Comparison of ENCODE assay signal across 8 cellular contexts in genomic region chr19:42034640-42035384, GRCh38. TPM values are rescaled to one million over a fixed set of nuclear protein-coding genes. Genes with fewer than 3 reads are reported as not detected.
DNase-seq lines count a peak whose midpoint lies in the region; ATAC-seq, FAIRE-seq and TF ChIP-seq lines count a peak whose summit lies in the region.
"Not testable (repeated sequence)": the region's sequence is repeated elsewhere in the genome, so short reads cannot be mapped to it uniquely, and the experiment has no call there.

No MANE protein-coding gene starts in this region.

- DNase-seq in DMS153 (lab: John Stamatoyannopoulos, UW) (peak; percentile 21), HT-29 (ENCODE audit: low spot score) (peak; percentile 83), NCI-H524 treated with DMSO at 0.1 percent for 48 hours (lab: John Stamatoyannopoulos, UW) (peak; percentile 43), astrocyte of the hippocampus (ENCODE audit: low read depth, low spot score) (peak; percentile 85), heart right ventricle (peak in 1 of 2 donors; percentile 23), pancreas (peak in 4 of 6 donors; percentile 15 to 40 (median 38))
- peak; percentile 37 to 58 (median 48) for DNase-seq in activated CD4-positive, CD25-positive, alpha-beta regulatory T cell (lab: John Stamatoyannopoulos, UW)
- peak; percentile 75 for DNase-seq in stimulated activated naive CD8-positive, alpha-beta T cell treated with anti-CD3 and anti-CD28 coated beads, Interleukin-15, Interleukin-2, amounts not matched to agents 100 U/mL and 50 U/mL, for 24 hours

- not testable (repeated sequence) for H3K27me3 ChIP-seq in heart right ventricle, pancreas

- TF ChIP-seq CTCF in heart right ventricle (IDR thresholded peaks at IDR 0.05) (peak; percentile 75 to 85 (median 82)), pancreas (IDR thresholded peaks at IDR 0.05) (peak; percentile 61 to 91 (median 80))

- H3K27ac ChIP-seq in heart right ventricle, pancreas: not testable (repeated sequence)

- ATAC-seq in heart right ventricle, result not testable (repeated sequence)
- peak in 3 of 4 donors; percentile 53 to 82 (median 75) for ATAC-seq in pancreas
- ATAC-seq in stimulated activated naive CD8-positive, alpha-beta T cell treated with anti-CD3 and anti-CD28 coated beads, Interleukin-15, Interleukin-2, amounts not matched to agents 100 U/mL and 50 U/mL, for 24 hours, result peak; percentile 90

- intact Hi-C loops in heart right ventricle (cut with DNase I), result loop anchor here in 6 of 10 donors (2.0 to 5.0 kb wide), 2 partner anchors 36 to 38 kb away; no protein-coding TSS in a partner anchor
- intact Hi-C loops in pancreas (cut with DNase I), result not testable (repeated sequence)

- not testable (repeated sequence) for H3K36me3 ChIP-seq in heart right ventricle, pancreas

- peaks cover 3 to 25% (median 14%) of the 10 kb centered on the region in 9 donors for H3K4me1 ChIP-seq in heart right ventricle
- H3K4me1 ChIP-seq in pancreas, result not testable (repeated sequence)

- WGBS in heart right ventricle, 2 donors, result 30 to 33% methylated on average over 17 of the region's 17 CpGs
- WGBS in pancreas, 2 donors, result 30 to 32% methylated on average over 17 of the region's 17 CpGs

- not testable (repeated sequence) for H3K9me3 ChIP-seq in heart right ventricle, pancreas

- H3K4me3 ChIP-seq in heart right ventricle, result peak overlapping the region in 2 of 10 donors; percentile 12 to 16
- not testable (repeated sequence) for H3K4me3 ChIP-seq in pancreas

- not testable (repeated sequence) for FAIRE-seq in pancreas (lab: Jason Lieb, UNC)

RNA-seq across cellular contexts. Expression of gene GRIK5, which starts 35.2 kb away (rescaled TPM):
- 0.21 TPM in 1 of 2 replicates, not detected in the other for total RNA-seq in HT-29 (2014; rRNA removed; shearing (Covaris generic))
- total RNA-seq in heart right ventricle, result 1 to 10 TPM; 1.2 to 9.3 (median 3.0) TPM
- polyA plus RNA-seq in heart right ventricle, result 1 to 10 TPM in 1 of 2 donors, under 1 TPM in 1; 0.35 to 1.4 TPM
- 1 to 10 TPM; 1.9 to 3.6 (median 3.1) TPM for total RNA-seq in pancreas
- polyA plus RNA-seq in pancreas, result 10 to 100 TPM in 1 of 2 donors, 1 to 10 TPM in 1; 4.8 to 10.5 TPM

RNA-seq across cellular contexts. Expression of gene ATP1A3, which starts 40.8 kb away (rescaled TPM):
- 0.10 and 0.66 TPM in 2 replicates for total RNA-seq in HT-29 (2014; rRNA removed; shearing (Covaris generic))
- total RNA-seq in heart right ventricle (100 to 1,000 TPM; 245 to 419 (median 347) TPM), pancreas (under 1 TPM; 0.09 to 0.44 (median 0.32) TPM)
- polyA plus RNA-seq in heart right ventricle (10 to 100 TPM; 38.0 to 87.1 TPM), pancreas (1 to 10 TPM in 1 of 2 donors, under 1 TPM in 1; 0.30 to 1.2 TPM)

RNA-seq across cellular contexts. Expression of gene ZNF574, which starts 41.2 kb away (rescaled TPM):
- 44.5 and 48.5 TPM in 2 replicates for total RNA-seq in HT-29 (2014; rRNA removed; shearing (Covaris generic))
- total RNA-seq in heart right ventricle, result 10 to 100 TPM in 2 of 10 donors, 1 to 10 TPM in 8; 5.0 to 11.1 (median 8.1) TPM
- polyA plus RNA-seq in heart right ventricle, result 1 to 10 TPM; 3.4 to 5.8 TPM
- 1 to 10 TPM; 3.9 to 8.5 (median 5.8) TPM for total RNA-seq in pancreas
- 1 to 10 TPM; 4.9 to 6.2 TPM for polyA plus RNA-seq in pancreas

Comparison
In these comparisons a context has a peak if more than half of its experiments do, and no peak if none do; other contexts are left out.
1. RNA of gene ATP1A3, which starts 40.8 kb away (total RNA-seq): 245 to 419 TPM in heart right ventricle; 0.10 to 0.66 TPM in HT-29 and 0.09 to 0.44 TPM in pancreas; every median in the first group is over 100 times any median in the second.